8 cellular contexts compared by ENCODE assay signal in the genomic region with DNA sequence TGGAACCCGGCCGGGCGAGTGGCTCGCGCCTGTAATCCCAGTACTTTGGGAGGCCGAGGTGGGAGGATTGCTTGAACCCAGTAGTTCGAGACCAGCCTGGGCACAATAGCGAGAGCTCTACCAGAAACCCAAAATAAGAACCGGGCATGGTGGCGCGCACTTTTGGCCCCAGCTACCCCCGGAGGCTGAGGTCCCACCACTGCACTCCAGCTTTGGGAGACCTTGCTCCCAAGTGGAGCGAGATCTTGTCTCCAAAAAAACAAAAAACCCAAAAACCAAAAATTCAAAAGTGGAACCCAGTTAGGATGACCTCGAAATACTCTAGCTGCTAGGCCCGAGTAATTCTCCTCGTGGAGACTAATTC. TPM values are rescaled to one million over a fixed set of nuclear protein-coding genes. Genes with fewer than 3 reads are reported as not detected.
A peak's percentile ranks its signal among the peaks of the same experiment; 100 is the strongest.
DNase-seq lines count a peak whose midpoint lies in the region; ATAC-seq and TF ChIP-seq lines count a peak whose summit lies in the region.

No MANE protein-coding gene starts in this region.

- H3K4me3 ChIP-seq in GM06990 (replicated peaks; ENCODE audit: low read depth, low read length) (peak overlapping the region; percentile 94), RWPE2 (ENCODE audit: severe bottlenecking) (peak overlapping the region; percentile 66), esophagus (ENCODE audit: low read depth in 1 of 2, low read length in 2 of 2) (peak overlapping the region; percentile 79 to 92)

- H3K4me1 ChIP-seq in RWPE2 (ENCODE audit: insufficient read depth, poor library complexity, severe bottlenecking) (peaks cover 6% of the 10 kb centered on the region), esophagus (ENCODE audit: control insufficient read depth in 2 of 2, insufficient read depth in 2 of 2, low read length in 1 of 2) (peaks cover 0 to 6% of the 10 kb centered on the region in 2 donors)

- H3K9me3 Mint-ChIP-seq in progenitor cell of endocrine pancreas (ENCODE audit: low read depth): no peaks in the 10 kb centered on the region

- peak overlapping the region; percentile 85 for H3K4me3 Mint-ChIP-seq in progenitor cell of endocrine pancreas (ENCODE audit: low read depth)

- H3K27ac ChIP-seq in RWPE2 (ENCODE audit: poor library complexity, severe bottlenecking): peak overlapping the region; percentile 68
- H3K27ac ChIP-seq in esophagus (ENCODE audit: low read depth in 2 of 2, low read length in 1 of 2): peak overlapping the region; percentile 93 to 99

- no peaks in the 10 kb centered on the region for H3K27me3 ChIP-seq in GM06990 (replicated peaks; ENCODE audit: control insufficient read depth, insufficient read depth, low read length)
- no peaks in the 10 kb centered on the region for H3K27me3 ChIP-seq in RWPE2 (ENCODE audit: insufficient read depth, poor library complexity, severe bottlenecking)
- H3K27me3 ChIP-seq in esophagus (ENCODE audit: control insufficient read depth in 1 of 2, insufficient read depth in 2 of 2, low read length in 2 of 2): no peaks in the 10 kb centered on the region

- peaks cover 18% of the 10 kb centered on the region for H3K4me1 Mint-ChIP-seq in progenitor cell of endocrine pancreas (ENCODE audit: low read depth)

- H3K36me3 ChIP-seq in GM06990 (ENCODE audit: control insufficient read depth, insufficient read depth, low read length) (peaks cover 2% of the 10 kb centered on the region), RWPE2 (ENCODE audit: low read depth) (peaks cover 44% of the 10 kb centered on the region), esophagus (ENCODE audit: control insufficient read depth in 2 of 2, insufficient read depth in 2 of 2, low read length in 1 of 2) (peaks cover 4 to 5% of the 10 kb centered on the region in 2 donors)

- WGBS in esophagus, 2 donors: 34 to 35% methylated on average over 16 of the region's 16 CpGs

- H3K27me3 Mint-ChIP-seq in progenitor cell of endocrine pancreas: no peaks in the 10 kb centered on the region

- ATAC-seq in RWPE2 (ENCODE audit: low read depth) (no peak), HG03521 (IDR thresholded peaks at IDR 0.05; ENCODE audit: unreplicated experiment) (no peak)

- H3K27ac Mint-ChIP-seq in progenitor cell of endocrine pancreas: peak overlapping the region; percentile 98

- DNase-seq in GM06990 (ENCODE audit: extremely low read depth, insufficient read length): no peak
- no peak for DNase-seq in RWPE2 (ENCODE audit: low spot score)
- no peak for DNase-seq in progenitor cell of endocrine pancreas (ENCODE audit: low spot score, unreplicated experiment)
- no peak for DNase-seq in CD1c-positive myeloid dendritic cell (ENCODE audit: extremely low spot score)
- DNase-seq in DMS79 (lab: John Stamatoyannopoulos, UW): no peak
- DNase-seq in activated CD4-positive, alpha-beta T cell treated with anti-CD3 and anti-CD28 coated beads for 1 hour: no peak

- H3K9me3 ChIP-seq in RWPE2 (ENCODE audit: severe bottlenecking) (no peaks in the 10 kb centered on the region), esophagus (ENCODE audit: control insufficient read depth in 2 of 2, insufficient read depth in 1 of 2, low read depth in 1 of 2, low read length in 1 of 2) (no peaks in the 10 kb centered on the region)

- H3K36me3 Mint-ChIP-seq in progenitor cell of endocrine pancreas (ENCODE audit: insufficient read depth): peaks cover 11% of the 10 kb centered on the region

- no peak for TF ChIP-seq CTCF in GM06990 (IDR thresholded peaks at IDR 0.05; ENCODE audit: insufficient read depth, low read length, poor library complexity, severe bottlenecking)
- no peak for TF ChIP-seq CTCF in RWPE2 (IDR thresholded peaks at IDR 0.05; ENCODE audit: poor library complexity, severe bottlenecking)
- no peak for TF ChIP-seq CTCF in progenitor cell of endocrine pancreas (IDR thresholded peaks at IDR 0.05; ENCODE audit: unreplicated experiment)

RNA-seq across cellular contexts. Expression of gene VTI1B, which starts 0.8 kb away (rescaled TPM):
- polyA plus RNA-seq in esophagus: 10 to 100 TPM; 57.0 to 58.3 TPM
- 88.5 and 99.0 TPM in 2 replicates for total RNA-seq in progenitor cell of endocrine pancreas

RNA-seq across cellular contexts. Expression of gene RDH11, which starts 20.4 kb away (rescaled TPM):
- polyA plus RNA-seq in esophagus: 10 to 100 TPM; 36.8 to 39.9 TPM
- total RNA-seq in progenitor cell of endocrine pancreas: 99.9 and 103 TPM in 2 replicates

RNA-seq across cellular contexts. Expression of gene RDH12, which starts 26.5 kb away (rescaled TPM):
- polyA plus RNA-seq in esophagus: 10 to 100 TPM in 1 of 2 donors, 1 to 10 TPM in 1; 8.0 to 31.2 TPM
- 1.7 and 2.4 TPM in 2 replicates for total RNA-seq in progenitor cell of endocrine pancreas

RNA-seq across cellular contexts. Expression of gene ARG2, which starts 55.5 kb away (rescaled TPM):
- polyA plus RNA-seq in esophagus: 10 to 100 TPM; 12.2 to 30.4 TPM
- 25.1 and 30.1 TPM in 2 replicates for total RNA-seq in progenitor cell of endocrine pancreas
